2 cellular contexts compared by ENCODE assay signal in the genomic region with DNA sequence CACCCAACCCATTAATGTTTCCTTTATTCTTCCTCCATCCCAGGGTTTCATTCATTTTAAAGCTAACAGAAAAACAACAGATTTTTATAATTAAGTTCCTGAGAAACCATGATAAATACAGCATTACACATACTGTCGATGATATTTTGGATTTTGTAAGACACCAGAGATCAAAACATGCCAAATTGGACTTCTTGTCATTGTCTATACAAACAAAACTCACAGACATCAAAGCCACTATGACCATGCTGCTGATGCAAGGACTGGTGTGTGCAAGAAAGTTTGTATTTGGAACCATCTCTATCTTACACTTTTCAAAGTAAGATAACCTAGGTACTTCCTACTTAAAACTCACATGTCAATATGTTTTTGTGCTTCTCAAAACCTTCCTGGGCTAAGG.
TF ChIP-seq lines count a peak whose summit lies in the region.

No MANE protein-coding gene starts in this region.

TF ChIP-seq in GM23338, 12 proteins besides CTCF, POLR2A, EP300 and RAD21 (continued from another document):
- TF ChIP-seq CREB1 (CRISPR knock-in tag; IDR thresholded peaks at IDR 0.05; ENCODE audit: low read depth) (no peak), EZH2phosphoT487 (IDR thresholded peaks at IDR 0.05; ENCODE audit: unreplicated experiment) (no peak), JUNB (IDR thresholded peaks at IDR 0.05; ENCODE audit: unreplicated experiment) (no peak), EZH2 (IDR thresholded peaks at IDR 0.05; ENCODE audit: low read depth, unreplicated experiment) (no peak), ZNF331 (CRISPR knock-in tag; IDR thresholded peaks at IDR 0.05; ENCODE audit: low read depth) (no peak), STAT1 (IDR thresholded peaks at IDR 0.05; ENCODE audit: unreplicated experiment) (no peak), ZNF114 (CRISPR knock-in tag; IDR thresholded peaks at IDR 0.05) (no peak)
- TF ChIP-seq, protein P1, sequence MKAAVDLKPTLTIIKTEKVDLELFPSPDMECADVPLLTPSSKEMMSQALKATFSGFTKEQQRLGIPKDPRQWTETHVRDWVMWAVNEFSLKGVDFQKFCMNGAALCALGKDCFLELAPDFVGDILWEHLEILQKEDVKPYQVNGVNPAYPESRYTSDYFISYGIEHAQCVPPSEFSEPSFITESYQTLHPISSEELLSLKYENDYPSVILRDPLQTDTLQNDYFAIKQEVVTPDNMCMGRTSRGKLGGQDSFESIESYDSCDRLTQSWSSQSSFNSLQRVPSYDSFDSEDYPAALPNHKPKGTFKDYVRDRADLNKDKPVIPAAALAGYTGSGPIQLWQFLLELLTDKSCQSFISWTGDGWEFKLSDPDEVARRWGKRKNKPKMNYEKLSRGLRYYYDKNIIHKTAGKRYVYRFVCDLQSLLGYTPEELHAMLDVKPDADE (IDR thresholded peaks at IDR 0.05): no peak
- TF ChIP-seq, protein P2, sequence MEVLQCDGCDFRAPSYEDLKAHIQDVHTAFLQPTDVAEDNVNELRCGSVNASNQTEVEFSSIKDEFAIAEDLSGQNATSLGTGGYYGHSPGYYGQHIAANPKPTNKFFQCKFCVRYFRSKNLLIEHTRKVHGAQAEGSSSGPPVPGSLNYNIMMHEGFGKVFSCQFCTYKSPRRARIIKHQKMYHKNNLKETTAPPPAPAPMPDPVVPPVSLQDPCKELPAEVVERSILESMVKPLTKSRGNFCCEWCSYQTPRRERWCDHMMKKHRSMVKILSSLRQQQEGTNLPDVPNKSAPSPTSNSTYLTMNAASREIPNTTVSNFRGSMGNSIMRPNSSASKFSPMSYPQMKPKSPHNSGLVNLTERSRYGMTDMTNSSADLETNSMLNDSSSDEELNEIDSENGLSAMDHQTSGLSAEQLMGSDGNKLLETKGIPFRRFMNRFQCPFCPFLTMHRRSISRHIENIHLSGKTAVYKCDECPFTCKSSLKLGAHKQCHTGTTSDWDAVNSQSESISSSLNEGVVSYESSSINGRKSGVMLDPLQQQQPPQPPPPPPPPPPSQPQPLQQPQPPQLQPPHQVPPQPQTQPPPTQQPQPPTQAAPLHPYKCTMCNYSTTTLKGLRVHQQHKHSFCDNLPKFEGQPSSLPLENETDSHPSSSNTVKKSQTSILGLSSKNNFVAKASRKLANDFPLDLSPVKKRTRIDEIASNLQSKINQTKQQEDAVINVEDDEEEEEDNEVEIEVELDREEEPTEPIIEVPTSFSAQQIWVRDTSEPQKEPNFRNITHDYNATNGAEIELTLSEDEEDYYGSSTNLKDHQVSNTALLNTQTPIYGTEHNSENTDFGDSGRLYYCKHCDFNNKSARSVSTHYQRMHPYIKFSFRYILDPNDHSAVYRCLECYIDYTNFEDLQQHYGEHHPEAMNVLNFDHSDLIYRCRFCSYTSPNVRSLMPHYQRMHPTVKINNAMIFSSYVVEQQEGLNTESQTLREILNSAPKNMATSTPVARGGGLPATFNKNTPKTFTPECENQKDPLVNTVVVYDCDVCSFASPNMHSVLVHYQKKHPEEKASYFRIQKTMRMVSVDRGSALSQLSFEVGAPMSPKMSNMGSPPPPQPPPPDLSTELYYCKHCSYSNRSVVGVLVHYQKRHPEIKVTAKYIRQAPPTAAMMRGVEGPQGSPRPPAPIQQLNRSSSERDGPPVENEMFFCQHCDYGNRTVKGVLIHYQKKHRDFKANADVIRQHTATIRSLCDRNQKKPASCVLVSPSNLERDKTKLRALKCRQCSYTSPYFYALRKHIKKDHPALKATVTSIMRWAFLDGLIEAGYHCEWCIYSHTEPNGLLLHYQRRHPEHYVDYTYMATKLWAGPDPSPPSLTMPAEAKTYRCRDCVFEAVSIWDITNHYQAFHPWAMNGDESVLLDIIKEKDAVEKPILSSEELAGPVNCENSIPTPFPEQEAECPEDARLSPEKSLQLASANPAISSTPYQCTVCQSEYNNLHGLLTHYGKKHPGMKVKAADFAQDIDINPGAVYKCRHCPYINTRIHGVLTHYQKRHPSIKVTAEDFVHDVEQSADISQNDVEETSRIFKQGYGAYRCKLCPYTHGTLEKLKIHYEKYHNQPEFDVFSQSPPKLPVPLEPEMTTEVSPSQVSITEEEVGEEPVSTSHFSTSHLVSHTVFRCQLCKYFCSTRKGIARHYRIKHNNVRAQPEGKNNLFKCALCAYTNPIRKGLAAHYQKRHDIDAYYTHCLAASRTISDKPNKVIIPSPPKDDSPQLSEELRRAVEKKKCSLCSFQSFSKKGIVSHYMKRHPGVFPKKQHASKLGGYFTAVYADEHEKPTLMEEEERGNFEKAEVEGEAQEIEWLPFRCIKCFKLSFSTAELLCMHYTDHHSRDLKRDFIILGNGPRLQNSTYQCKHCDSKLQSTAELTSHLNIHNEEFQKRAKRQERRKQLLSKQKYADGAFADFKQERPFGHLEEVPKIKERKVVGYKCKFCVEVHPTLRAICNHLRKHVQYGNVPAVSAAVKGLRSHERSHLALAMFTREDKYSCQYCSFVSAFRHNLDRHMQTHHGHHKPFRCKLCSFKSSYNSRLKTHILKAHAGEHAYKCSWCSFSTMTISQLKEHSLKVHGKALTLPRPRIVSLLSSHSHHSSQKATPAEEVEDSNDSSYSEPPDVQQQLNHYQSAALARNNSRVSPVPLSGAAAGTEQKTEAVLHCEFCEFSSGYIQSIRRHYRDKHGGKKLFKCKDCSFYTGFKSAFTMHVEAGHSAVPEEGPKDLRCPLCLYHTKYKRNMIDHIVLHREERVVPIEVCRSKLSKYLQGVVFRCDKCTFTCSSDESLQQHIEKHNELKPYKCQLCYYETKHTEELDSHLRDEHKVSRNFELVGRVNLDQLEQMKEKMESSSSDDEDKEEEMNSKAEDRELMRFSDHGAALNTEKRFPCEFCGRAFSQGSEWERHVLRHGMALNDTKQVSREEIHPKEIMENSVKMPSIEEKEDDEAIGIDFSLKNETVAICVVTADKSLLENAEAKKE (CRISPR knock-in tag; IDR thresholded peaks at IDR 0.05): no peak
- TF ChIP-seq, protein P3, sequence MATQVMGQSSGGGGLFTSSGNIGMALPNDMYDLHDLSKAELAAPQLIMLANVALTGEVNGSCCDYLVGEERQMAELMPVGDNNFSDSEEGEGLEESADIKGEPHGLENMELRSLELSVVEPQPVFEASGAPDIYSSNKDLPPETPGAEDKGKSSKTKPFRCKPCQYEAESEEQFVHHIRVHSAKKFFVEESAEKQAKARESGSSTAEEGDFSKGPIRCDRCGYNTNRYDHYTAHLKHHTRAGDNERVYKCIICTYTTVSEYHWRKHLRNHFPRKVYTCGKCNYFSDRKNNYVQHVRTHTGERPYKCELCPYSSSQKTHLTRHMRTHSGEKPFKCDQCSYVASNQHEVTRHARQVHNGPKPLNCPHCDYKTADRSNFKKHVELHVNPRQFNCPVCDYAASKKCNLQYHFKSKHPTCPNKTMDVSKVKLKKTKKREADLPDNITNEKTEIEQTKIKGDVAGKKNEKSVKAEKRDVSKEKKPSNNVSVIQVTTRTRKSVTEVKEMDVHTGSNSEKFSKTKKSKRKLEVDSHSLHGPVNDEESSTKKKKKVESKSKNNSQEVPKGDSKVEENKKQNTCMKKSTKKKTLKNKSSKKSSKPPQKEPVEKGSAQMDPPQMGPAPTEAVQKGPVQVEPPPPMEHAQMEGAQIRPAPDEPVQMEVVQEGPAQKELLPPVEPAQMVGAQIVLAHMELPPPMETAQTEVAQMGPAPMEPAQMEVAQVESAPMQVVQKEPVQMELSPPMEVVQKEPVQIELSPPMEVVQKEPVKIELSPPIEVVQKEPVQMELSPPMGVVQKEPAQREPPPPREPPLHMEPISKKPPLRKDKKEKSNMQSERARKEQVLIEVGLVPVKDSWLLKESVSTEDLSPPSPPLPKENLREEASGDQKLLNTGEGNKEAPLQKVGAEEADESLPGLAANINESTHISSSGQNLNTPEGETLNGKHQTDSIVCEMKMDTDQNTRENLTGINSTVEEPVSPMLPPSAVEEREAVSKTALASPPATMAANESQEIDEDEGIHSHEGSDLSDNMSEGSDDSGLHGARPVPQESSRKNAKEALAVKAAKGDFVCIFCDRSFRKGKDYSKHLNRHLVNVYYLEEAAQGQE (IDR thresholded peaks at IDR 0.05; ENCODE audit: unreplicated experiment): no peak

TF ChIP-seq in endothelial cell of umbilical vein, 7 proteins besides CTCF, POLR2A, EP300 and RAD21:
- TF ChIP-seq, protein P4, sequence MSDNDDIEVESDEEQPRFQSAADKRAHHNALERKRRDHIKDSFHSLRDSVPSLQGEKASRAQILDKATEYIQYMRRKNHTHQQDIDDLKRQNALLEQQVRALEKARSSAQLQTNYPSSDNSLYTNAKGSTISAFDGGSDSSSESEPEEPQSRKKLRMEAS (IDR thresholded peaks at IDR 0.05; ENCODE audit: insufficient read depth, insufficient read length): no peak
- TF ChIP-seq EZH2 (IDR thresholded peaks at IDR 0.05; ENCODE audit: borderline replicate concordance, low read depth, low read length, severe bottlenecking): no peak
- TF ChIP-seq GATA2 (IDR thresholded peaks at IDR 0.05; ENCODE audit: insufficient read depth, insufficient read length, low read depth, low read length): no peak
- no peak for TF ChIP-seq POLR2AphosphoS5 (IDR thresholded peaks at IDR 0.05; ENCODE audit: insufficient read depth, low read depth, low read length)
- no peak for TF ChIP-seq FOS (IDR thresholded peaks at IDR 0.05; ENCODE audit: borderline replicate concordance, insufficient read depth, low read length)
- no peak for TF ChIP-seq JUN (IDR thresholded peaks at IDR 0.05; ENCODE audit: borderline replicate concordance, insufficient read depth, insufficient read length, low read depth)
- no peak for TF ChIP-seq MYC (IDR thresholded peaks at IDR 0.05; ENCODE audit: low read depth, low read length)
